In genomic region chr17:42980766-42981397, GRCh38 we compare ENCODE assay signal across 1 cellular context.
TF ChIP-seq lines count a peak whose summit lies in the region.

No MANE protein-coding gene starts in this region.

TF ChIP-seq in SK-N-SH treated with all-trans-retinoic acid at 6 μM for 48 hours, 23 proteins besides CTCF, POLR2A, EP300 and RAD21 (continued from another document):
- no peak for TF ChIP-seq CSRNP3 (CRISPR knock-in tag; IDR thresholded peaks at IDR 0.05)
- no peak for TF ChIP-seq ARNTL (CRISPR knock-in tag; IDR thresholded peaks at IDR 0.05; ENCODE audit: borderline replicate concordance, low read depth)
- TF ChIP-seq POU6F1 (CRISPR knock-in tag; IDR thresholded peaks at IDR 0.05; ENCODE audit: borderline replicate concordance, low read depth): no peak
- no peak for TF ChIP-seq BACH2 (CRISPR knock-in tag; IDR thresholded peaks at IDR 0.05; ENCODE audit: borderline replicate concordance)
